In the genomic region with DNA sequence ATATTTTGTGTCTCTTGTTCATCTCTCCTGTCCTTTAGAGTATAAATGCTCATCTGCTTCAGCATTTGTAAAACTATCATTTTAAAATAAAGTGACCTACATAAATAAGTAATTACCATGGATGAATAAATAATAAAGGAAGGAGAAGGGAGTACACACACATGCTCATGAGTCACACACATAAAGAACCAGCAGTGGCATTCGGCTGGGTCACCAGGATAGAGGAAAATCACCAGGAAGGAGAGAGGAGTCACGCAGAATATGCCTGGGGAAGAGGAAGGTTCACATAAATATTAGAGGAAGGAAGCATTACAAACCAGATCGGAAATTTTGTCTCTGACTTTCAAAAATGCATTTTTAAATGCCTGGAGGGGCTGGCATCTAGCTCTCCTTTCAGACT, we compare ENCODE assay signal across 1 cellular context.
A peak's percentile ranks its signal among the peaks of the same experiment; 100 is the strongest.
TF ChIP-seq lines count a peak whose summit lies in the region.

No MANE protein-coding gene starts in this region.

TF ChIP-seq in endothelial cell of umbilical vein, 7 proteins besides CTCF, POLR2A, EP300 and RAD21:
- peak; percentile 58 for TF ChIP-seq JUN (IDR thresholded peaks at IDR 0.05; ENCODE audit: borderline replicate concordance, insufficient read depth, insufficient read length, low read depth)
- TF ChIP-seq, protein P1, sequence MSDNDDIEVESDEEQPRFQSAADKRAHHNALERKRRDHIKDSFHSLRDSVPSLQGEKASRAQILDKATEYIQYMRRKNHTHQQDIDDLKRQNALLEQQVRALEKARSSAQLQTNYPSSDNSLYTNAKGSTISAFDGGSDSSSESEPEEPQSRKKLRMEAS (IDR thresholded peaks at IDR 0.05; ENCODE audit: insufficient read depth, insufficient read length), result no peak
- TF ChIP-seq EZH2 (IDR thresholded peaks at IDR 0.05; ENCODE audit: borderline replicate concordance, low read depth, low read length, severe bottlenecking), result no peak
- TF ChIP-seq FOS (IDR thresholded peaks at IDR 0.05; ENCODE audit: borderline replicate concordance, insufficient read depth, low read length), result peak; percentile 68
- no peak for TF ChIP-seq MYC (IDR thresholded peaks at IDR 0.05; ENCODE audit: low read depth, low read length)
